In the genomic region with DNA sequence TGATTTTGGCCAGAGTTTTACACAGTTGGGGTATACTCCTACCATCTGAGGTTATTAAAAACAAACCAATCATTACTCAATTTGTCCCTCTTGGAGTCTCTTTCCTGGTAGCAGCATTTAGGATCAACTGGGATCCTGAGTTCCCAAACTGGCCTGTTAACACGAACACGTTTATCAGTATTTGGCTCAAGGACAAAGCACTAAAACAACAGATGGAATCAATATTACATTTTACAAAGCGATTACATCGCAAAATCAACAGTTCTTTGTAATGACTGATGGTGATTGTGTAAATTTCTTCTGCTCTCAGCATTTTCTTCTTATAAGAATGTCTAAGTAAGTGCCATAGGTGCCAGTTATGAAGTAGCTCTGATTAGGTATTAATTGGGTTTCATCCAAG, we compare ENCODE assay signal across 19 cellular contexts.
A peak's percentile ranks its signal among the peaks of the same experiment; 100 is the strongest.
DNase-seq lines count a peak whose midpoint lies in the region; ATAC-seq, FAIRE-seq and TF ChIP-seq lines count a peak whose summit lies in the region.
"Had no signal": no experiment of that assay in that cellular context is flagged by ENCODE, and none has a peak within 500 bp of the region (broad histone marks: within the 10 kb centered on the region; RNA-seq: fewer than 3 reads in every experiment).

No MANE protein-coding gene starts in this region.

- no peaks in the 10 kb centered on the region for H3K9me2 ChIP-seq in hepatocyte (replicated peaks; ENCODE audit: insufficient read depth)

- H3K79me2 ChIP-seq in ACC112 (ENCODE audit: control insufficient read depth, insufficient read depth, low read length, unreplicated experiment) (no peaks in the 10 kb centered on the region), hepatocyte (no peaks in the 10 kb centered on the region)

- H3K4me1 ChIP-seq in ACC112 (ENCODE audit: control insufficient read depth, insufficient read depth, low read length, unreplicated experiment) (peaks cover 11% of the 10 kb centered on the region), HEK293 (ENCODE audit: control insufficient read depth, insufficient read depth, low read length) (peaks cover 3% of the 10 kb centered on the region; the same call in 1 of the 2 replicates), hepatocyte (ENCODE audit: insufficient read depth) (peaks cover 9% of the 10 kb centered on the region), spleen (peaks cover 0 to 10% (median 7%) of the 10 kb centered on the region in 6 donors)
- H3K4me1 ChIP-seq: BE2C, Peyer's patch had no signal

- CTCF ChIA-PET in HEK293 (lab: Yijun Ruan, JAX), result interaction anchor here (0.7 to 1.0 kb wide), 2 partner anchors 91 to 166 kb away, joined by 3 to 4 read pairs; no protein-coding TSS in a partner anchor

- POLR2A ChIA-PET in HEK293 (lab: Yijun Ruan, JAX), result no interaction called here

- H3K36me3 ChIP-seq in ACC112 (ENCODE audit: insufficient read depth, low read length) (no peaks in the 10 kb centered on the region), HEK293 (ENCODE audit: control insufficient read depth in 2 of 2, insufficient read depth in 1 of 2, low read length in 2 of 2) (no peaks in the 10 kb centered on the region), bronchial epithelial cell (ENCODE audit: control insufficient read depth, insufficient read depth, low read length) (no peaks in the 10 kb centered on the region), hepatocyte (replicated peaks; ENCODE audit: insufficient read depth, low read depth) (no peaks in the 10 kb centered on the region), spleen (no peaks in the 10 kb centered on the region)
- H3K36me3 ChIP-seq: BE2C, Peyer's patch had no signal

- peak overlapping the region; percentile 50 for H2AFZ ChIP-seq in ACC112 (ENCODE audit: low read length, unreplicated experiment)
- H2AFZ ChIP-seq in hepatocyte, result peak overlapping the region; percentile 29

- H3K4me2 ChIP-seq in hepatocyte, result no peak overlapping the region

- ATAC-seq in HG03460 (IDR thresholded peaks at IDR 0.05; ENCODE audit: unreplicated experiment), result no peak
- ATAC-seq: CD8-positive, alpha-beta T cell; K562 had no signal

- intact Hi-C loops in spleen (cut with DNase I; ENCODE audit: low total_unique reads), result no loop called here

- no peak overlapping the region for H3K27ac ChIP-seq in ACC112 (ENCODE audit: low read depth, low read length)
- H3K27ac ChIP-seq in HEK293 (ENCODE audit: extremely low read depth, low read depth, low read length), result no peak overlapping the region
- no peak overlapping the region for H3K27ac ChIP-seq in hepatocyte
- no peak overlapping the region for H3K27ac ChIP-seq in spleen
- H3K27ac ChIP-seq: Peyer's patch had no signal

- no peak overlapping the region for H3K4me3 ChIP-seq in ACC112 (ENCODE audit: low read depth, low read length)
- H3K4me3 ChIP-seq in HEK293 (ENCODE audit: low read depth, low read length), result no peak overlapping the region
- no peak overlapping the region for H3K4me3 ChIP-seq in bronchial epithelial cell (ENCODE audit: low read depth, low read length)
- no peak overlapping the region for H3K4me3 ChIP-seq in hepatocyte
- H3K4me3 ChIP-seq in spleen, result no peak overlapping the region
- H3K4me3 ChIP-seq: K562, Peyer's patch had no signal

- no peak for TF ChIP-seq POLR2A in spleen (IDR thresholded peaks at IDR 0.05)

- peak; percentile 45 for DNase-seq in bronchial epithelial cell (ENCODE audit: low read depth)
- DNase-seq in hepatocyte (ENCODE audit: low spot score), result no peak
- DNase-seq in DMS79 treated with DMSO at 0.1 percent for 48 hours (lab: John Stamatoyannopoulos, UW), result no peak
- DNase-seq in putamen (ENCODE audit: low spot score), result no peak
- DNase-seq in spleen, result no peak
- DNase-seq: BE2C; CD8-positive, alpha-beta T cell; DND-41; H7; NCI-H1694; NCI-H69; Peyer's patch; SHP77 had no signal

- 36% methylated on average over 4 of the region's 4 CpGs for WGBS in hepatocyte (ENCODE audit: low lambda C conversion rate, missing lambda C conversion rate)
- WGBS in spleen, 5 donors, result 71 to 80% (median 75%) methylated on average over 4 of the region's 4 CpGs

- no peaks in the 10 kb centered on the region for H4K20me1 ChIP-seq in hepatocyte (ENCODE audit: insufficient read depth, poor library complexity, severe bottlenecking)

- H3K9me3 ChIP-seq in HEK293 (ENCODE audit: control insufficient read depth, insufficient read depth, low read depth, low read length) (no peaks in the 10 kb centered on the region), hepatocyte (ENCODE audit: low read depth) (no peaks in the 10 kb centered on the region), spleen (peaks cover 0 to 6% (median 0%) of the 10 kb centered on the region in 8 donors)
- H3K9me3 ChIP-seq: BE2C, Peyer's patch had no signal

- TF ChIP-seq CTCF in HEK293 (tag by site-specific recombination; IDR thresholded peaks at IDR 0.05), result no peak
- TF ChIP-seq CTCF in bronchial epithelial cell (IDR thresholded peaks at IDR 0.05; ENCODE audit: insufficient read depth, low read length, severe bottlenecking), result no peak
- TF ChIP-seq CTCF in hepatocyte (IDR thresholded peaks at IDR 0.05; ENCODE audit: poor library complexity), result no peak
- no peak for TF ChIP-seq CTCF in spleen (IDR thresholded peaks at IDR 0.05 in 8 of 11, conservative IDR thresholded peaks at IDR 0.05 in 3 of 11)

- no peak for FAIRE-seq in bronchial epithelial cell (lab: Jason Lieb, UNC)
- FAIRE-seq: D721Med, HTR-8/SVneo, K562 had no signal

- H3K27me3 ChIP-seq in ACC112 (ENCODE audit: insufficient read depth, low read length) (no peaks in the 10 kb centered on the region), bronchial epithelial cell (ENCODE audit: control insufficient read depth, insufficient read depth, low read length) (no peaks in the 10 kb centered on the region), hepatocyte (no peaks in the 10 kb centered on the region), spleen (replicated peaks in 1 of 7) (no peaks in the 10 kb centered on the region)
- H3K27me3 ChIP-seq: BE2C, Peyer's patch had no signal

TF ChIP-seq in HEK293, 187 proteins besides CTCF, POLR2A, EP300 and RAD21:
- peak; percentile 42 for TF ChIP-seq FEZF1 (tag by site-specific recombination; IDR thresholded peaks at IDR 0.05)
- no peak for TF ChIP-seq ZNF623 (tag by site-specific recombination; IDR thresholded peaks at IDR 0.05)
- TF ChIP-seq, protein P1, sequence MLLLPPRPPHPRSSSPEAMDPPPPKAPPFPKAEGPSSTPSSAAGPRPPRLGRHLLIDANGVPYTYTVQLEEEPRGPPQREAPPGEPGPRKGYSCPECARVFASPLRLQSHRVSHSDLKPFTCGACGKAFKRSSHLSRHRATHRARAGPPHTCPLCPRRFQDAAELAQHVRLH (tag by site-specific recombination; IDR thresholded peaks at IDR 0.05), result peak; percentile 31; the same call in 1 of the 2 replicates
- TF ChIP-seq KLF10 (tag by site-specific recombination; IDR thresholded peaks at IDR 0.05), result peak; percentile 30; the same call in 1 of the 2 replicates
- no peak for TF ChIP-seq ZNF239 (tag by site-specific recombination; IDR thresholded peaks at IDR 0.05)
- TF ChIP-seq OSR2 (tag by site-specific recombination; IDR thresholded peaks at IDR 0.05), result peak; percentile 64; the same call in 1 of the 2 replicates
- TF ChIP-seq SCRT2 (tag by site-specific recombination; IDR thresholded peaks at IDR 0.05), result 0 out of 2 replicates have a peak, but pooled peaks have one; percentile 18
- peak; percentile 28; the same call in 1 of the 2 replicates for TF ChIP-seq ZNF629 (tag by site-specific recombination; IDR thresholded peaks at IDR 0.05)
- TF ChIP-seq ZEB2 (tag by site-specific recombination; IDR thresholded peaks at IDR 0.05), result peak; percentile 62
- no peak for TF ChIP-seq ZIC2 (tag by site-specific recombination; IDR thresholded peaks at IDR 0.05)
- TF ChIP-seq, protein P2, sequence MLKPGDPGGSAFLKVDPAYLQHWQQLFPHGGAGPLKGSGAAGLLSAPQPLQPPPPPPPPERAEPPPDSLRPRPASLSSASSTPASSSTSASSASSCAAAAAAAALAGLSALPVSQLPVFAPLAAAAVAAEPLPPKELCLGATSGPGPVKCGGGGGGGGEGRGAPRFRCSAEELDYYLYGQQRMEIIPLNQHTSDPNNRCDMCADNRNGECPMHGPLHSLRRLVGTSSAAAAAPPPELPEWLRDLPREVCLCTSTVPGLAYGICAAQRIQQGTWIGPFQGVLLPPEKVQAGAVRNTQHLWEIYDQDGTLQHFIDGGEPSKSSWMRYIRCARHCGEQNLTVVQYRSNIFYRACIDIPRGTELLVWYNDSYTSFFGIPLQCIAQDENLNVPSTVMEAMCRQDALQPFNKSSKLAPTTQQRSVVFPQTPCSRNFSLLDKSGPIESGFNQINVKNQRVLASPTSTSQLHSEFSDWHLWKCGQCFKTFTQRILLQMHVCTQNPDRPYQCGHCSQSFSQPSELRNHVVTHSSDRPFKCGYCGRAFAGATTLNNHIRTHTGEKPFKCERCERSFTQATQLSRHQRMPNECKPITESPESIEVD (tag by site-specific recombination; IDR thresholded peaks at IDR 0.05), result 0 out of 2 replicates have a peak, but pooled peaks have one; percentile 43
- TF ChIP-seq ZNF530 (tag by site-specific recombination; IDR thresholded peaks at IDR 0.05; ENCODE audit: low read depth), result no peak
- TF ChIP-seq, protein P3, sequence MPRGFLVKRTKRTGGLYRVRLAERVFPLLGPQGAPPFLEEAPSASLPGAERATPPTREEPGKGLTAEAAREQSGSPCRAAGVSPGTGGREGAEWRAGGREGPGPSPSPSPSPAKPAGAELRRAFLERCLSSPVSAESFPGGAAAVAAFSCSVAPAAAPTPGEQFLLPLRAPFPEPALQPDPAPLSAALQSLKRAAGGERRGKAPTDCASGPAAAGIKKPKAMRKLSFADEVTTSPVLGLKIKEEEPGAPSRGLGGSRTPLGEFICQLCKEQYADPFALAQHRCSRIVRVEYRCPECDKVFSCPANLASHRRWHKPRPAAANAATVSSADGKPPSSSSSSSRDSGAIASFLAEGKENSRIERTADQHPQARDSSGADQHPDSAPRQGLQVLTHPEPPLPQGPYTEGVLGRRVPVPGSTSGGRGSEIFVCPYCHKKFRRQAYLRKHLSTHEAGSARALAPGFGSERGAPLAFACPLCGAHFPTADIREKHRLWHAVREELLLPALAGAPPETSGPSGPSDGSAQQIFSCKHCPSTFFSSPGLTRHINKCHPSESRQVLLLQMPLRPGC (tag by site-specific recombination; IDR thresholded peaks at IDR 0.05), result 0 out of 2 replicates have a peak, but pooled peaks have one; percentile 28
- peak; percentile 47 for TF ChIP-seq IKZF3 (tag by site-specific recombination; IDR thresholded peaks at IDR 0.05)
- TF ChIP-seq ZNF768 (tag by site-specific recombination; IDR thresholded peaks at IDR 0.05), result no peak
